8 cellular contexts compared by ENCODE assay signal in the genomic region with DNA sequence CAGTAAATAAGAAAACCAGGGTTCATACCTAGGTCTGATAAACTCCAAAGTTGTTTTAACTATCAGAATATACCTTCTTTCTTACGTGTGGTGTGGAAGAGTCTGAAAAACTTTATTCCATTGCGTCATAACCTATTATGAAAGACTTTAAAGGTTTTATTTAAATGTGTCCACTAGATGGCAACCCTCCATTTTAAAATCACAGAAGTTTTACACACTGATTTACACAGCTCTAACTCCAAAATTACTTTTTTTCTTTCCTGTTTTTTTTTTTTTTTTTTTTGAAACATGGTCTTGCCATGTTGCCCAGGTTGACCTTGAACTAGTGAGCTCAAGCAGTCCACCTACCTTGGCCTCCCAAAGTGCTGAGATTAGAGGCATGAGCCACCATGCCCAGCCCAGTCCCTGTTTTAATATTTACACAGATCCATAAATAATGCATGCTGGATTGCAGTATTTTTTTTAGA.
DNase-seq lines count a peak whose midpoint lies in the region; TF ChIP-seq lines count a peak whose summit lies in the region.

No MANE protein-coding gene starts in this region.

- peak; percentile 29; the same call in 2 of the 3 replicates for TF ChIP-seq CTCF in GM12872 (IDR thresholded peaks at IDR 0.05; ENCODE audit: insufficient read depth, low read depth, low read length)

- DNase-seq in ACHN (peak; percentile 83), NCI-H510A (lab: John Stamatoyannopoulos, UW) (peak; percentile 2), astrocyte of the hippocampus (ENCODE audit: low read depth, low spot score) (peak; percentile 77), iPS-NIHi11 (ENCODE audit: low spot score) (peak; percentile 22), smooth muscle cell of the brain vasculature (ENCODE audit: low read depth, low spot score) (peak; percentile 53), NK-92 (lab: John Stamatoyannopoulos, UW; ENCODE audit: unreplicated experiment) (no peak), D341Med (ENCODE audit: low spot score) (no peak)

- in situ Hi-C loops in ACHN (cut with HindIII; ENCODE audit: low pct_ligation_motif_present, low pct_unique_long_range_greater_than_20kb, low sequenced_read_pairs): no loop called here

Comparison
In these comparisons a context has a peak if more than half of its experiments do, and no peak if none do; other contexts are left out.
1. DNase-seq: peak in ACHN (single experiment), NCI-H510A (single experiment), astrocyte of the hippocampus (single experiment), iPS-NIHi11 (single experiment) and smooth muscle cell of the brain vasculature (single experiment); none in NK-92 (single experiment) and D341Med (single experiment).